1 cellular context compared by ENCODE assay signal in the genomic region with DNA sequence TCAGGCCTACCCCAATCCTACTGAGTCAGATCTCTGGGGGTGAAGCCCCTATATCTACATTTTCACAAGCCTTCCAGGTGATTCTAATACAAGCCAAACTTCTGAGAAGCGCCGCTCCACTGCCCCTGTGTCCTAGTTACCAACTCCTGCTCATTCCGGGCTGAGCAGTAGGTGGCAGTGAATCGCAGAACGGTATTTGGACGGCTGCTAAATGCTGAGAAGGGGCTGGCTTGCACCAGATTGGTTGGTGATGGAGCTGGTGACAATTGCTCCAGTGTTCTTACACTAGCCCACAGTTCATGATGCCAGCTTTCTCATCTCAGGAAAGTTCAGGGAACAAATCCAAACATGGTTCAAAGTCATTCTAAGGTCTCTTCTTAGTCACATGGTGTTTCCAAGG.
TF ChIP-seq lines count a peak whose summit lies in the region.

No MANE protein-coding gene starts in this region.

TF ChIP-seq in endothelial cell of umbilical vein, 7 proteins besides CTCF, POLR2A, EP300 and RAD21 (continued from another document):
- TF ChIP-seq, protein P1, sequence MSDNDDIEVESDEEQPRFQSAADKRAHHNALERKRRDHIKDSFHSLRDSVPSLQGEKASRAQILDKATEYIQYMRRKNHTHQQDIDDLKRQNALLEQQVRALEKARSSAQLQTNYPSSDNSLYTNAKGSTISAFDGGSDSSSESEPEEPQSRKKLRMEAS (IDR thresholded peaks at IDR 0.05; ENCODE audit: insufficient read depth, insufficient read length): no peak
- TF ChIP-seq MYC (IDR thresholded peaks at IDR 0.05; ENCODE audit: low read depth, low read length): no peak
- no peak for TF ChIP-seq POLR2AphosphoS5 (IDR thresholded peaks at IDR 0.05; ENCODE audit: insufficient read depth, low read depth, low read length)
- no peak for TF ChIP-seq EZH2 (IDR thresholded peaks at IDR 0.05; ENCODE audit: borderline replicate concordance, low read depth, low read length, severe bottlenecking)
- no peak for TF ChIP-seq GATA2 (IDR thresholded peaks at IDR 0.05; ENCODE audit: insufficient read depth, insufficient read length, low read depth, low read length)
